In genomic region chr3:197752107-197752506, GRCh38 we compare ENCODE assay signal across 8 cellular contexts. TPM values are rescaled to one million over a fixed set of nuclear protein-coding genes. Genes with fewer than 3 reads are reported as not detected.
DNase-seq lines count a peak whose midpoint lies in the region; ATAC-seq and TF ChIP-seq lines count a peak whose summit lies in the region.

No MANE protein-coding gene starts in this region.

- DNase-seq in activated naive CD4-positive, alpha-beta T cell treated with anti-CD3 and anti-CD28 coated beads for 36 hours: peak; percentile 48
- no peak for DNase-seq in activated naive CD4-positive, alpha-beta T cell treated with anti-CD3 and anti-CD28 coated beads, Interleukin-2, amount 50 U/mL, for 16 hours
- DNase-seq in T-helper 17 cell (no peak), fibroblast of mammary gland (ENCODE audit: low read depth) (peak; percentile 48), testis (peak; percentile 58), AG20443 (ENCODE audit: low spot score) (no peak), hypothalamus (lab: John Stamatoyannopoulos, UW) (no peak), NCI-H1930 (lab: John Stamatoyannopoulos, UW) (no peak)

- H3K36me3 ChIP-seq in testis (ENCODE audit: low read depth, missing control alignments): no peaks in the 10 kb centered on the region

- CTCF ChIA-PET in activated naive CD4-positive, alpha-beta T cell treated with anti-CD3 and anti-CD28 coated beads for 36 hours (lab: Charles Lee): no interaction called here

- no peaks in the 10 kb centered on the region for H3K27me3 ChIP-seq in testis

- peaks cover 39% of the 10 kb centered on the region for H3K4me1 Mint-ChIP-seq in activated naive CD4-positive, alpha-beta T cell treated with anti-CD3 and anti-CD28 coated beads for 36 hours (ENCODE audit: low read depth)
- H3K4me1 Mint-ChIP-seq in T-helper 17 cell: peaks cover 47% of the 10 kb centered on the region

- H3K36me3 Mint-ChIP-seq in activated naive CD4-positive, alpha-beta T cell treated with anti-CD3 and anti-CD28 coated beads for 36 hours (ENCODE audit: low read depth): peaks cover 2% of the 10 kb centered on the region
- H3K36me3 Mint-ChIP-seq in T-helper 17 cell (ENCODE audit: low read depth): no peaks in the 10 kb centered on the region

- H3K27ac Mint-ChIP-seq in activated naive CD4-positive, alpha-beta T cell treated with anti-CD3 and anti-CD28 coated beads for 36 hours: peak overlapping the region; percentile 30
- peak overlapping the region; percentile 96 for H3K27ac Mint-ChIP-seq in T-helper 17 cell

- peaks cover 8% of the 10 kb centered on the region for H3K4me1 ChIP-seq in testis

- WGBS in testis, 2 donors: 55 to 60% methylated on average over 5 of the region's 5 CpGs

- no peak for TF ChIP-seq POLR2A in testis (IDR thresholded peaks at IDR 0.05)

- H3K9me3 Mint-ChIP-seq in activated naive CD4-positive, alpha-beta T cell treated with anti-CD3 and anti-CD28 coated beads for 36 hours: no peaks in the 10 kb centered on the region

- H3K27me3 Mint-ChIP-seq in activated naive CD4-positive, alpha-beta T cell treated with anti-CD3 and anti-CD28 coated beads for 36 hours (ENCODE audit: low read depth): no peaks in the 10 kb centered on the region
- no peaks in the 10 kb centered on the region for H3K27me3 Mint-ChIP-seq in T-helper 17 cell

- peak overlapping the region; percentile 76 for H3K4me3 Mint-ChIP-seq in activated naive CD4-positive, alpha-beta T cell treated with anti-CD3 and anti-CD28 coated beads for 36 hours
- peak overlapping the region; percentile 81 for H3K4me3 Mint-ChIP-seq in T-helper 17 cell

- no peaks in the 10 kb centered on the region for H3K9me3 ChIP-seq in T-helper 17 cell (ENCODE audit: control insufficient read depth, low read length, poor library complexity, severe bottlenecking)
- no peaks in the 10 kb centered on the region for H3K9me3 ChIP-seq in testis

- no peak for ATAC-seq in T-helper 17 cell

- peak overlapping the region; percentile 98 for H3K27ac ChIP-seq in testis

- TF ChIP-seq CTCF in fibroblast of mammary gland (conservative IDR thresholded peaks at IDR 0.05; ENCODE audit: control insufficient read depth, insufficient read depth, low read depth, low read length): no peak
- no peak for TF ChIP-seq CTCF in testis (IDR thresholded peaks at IDR 0.05)

- intact Hi-C loops in activated naive CD4-positive, alpha-beta T cell treated with anti-CD3 and anti-CD28 coated beads for 36 hours (cut with micrococcal nuclease): loop anchor here (1.0 kb wide), 1 partner anchor 41 kb away; no protein-coding TSS in a partner anchor
- intact Hi-C loops in testis (cut with DNase I; ENCODE audit: low total_unique reads): no loop called here

- H3K4me3 ChIP-seq in fibroblast of mammary gland (ENCODE audit: control insufficient read depth, low read depth, low read length) (peak overlapping the region; percentile 5), testis (peak overlapping the region in 1 of 2 donors; percentile 95)

RNA-seq across cellular contexts. Expression of gene FYTTD1, which starts 2.4 kb away (rescaled TPM):
- 10 to 100 TPM; 25.1 to 27.6 TPM for total RNA-seq in activated naive CD4-positive, alpha-beta T cell treated with anti-CD3 and anti-CD28 coated beads for 36 hours
- total RNA-seq in T-helper 17 cell: 10 to 100 TPM; 52.0 to 67.1 TPM
- 10 to 100 TPM; 79.5 to 83.6 TPM for total RNA-seq in testis
- 80.5 TPM for polyA plus RNA-seq in testis (ENCODE audit: insufficient read depth, low read depth, low replicate concordance)

RNA-seq across cellular contexts. Expression of gene RUBCN, which starts 15.4 kb away (rescaled TPM):
- 10 to 100 TPM; 20.8 to 22.0 TPM for total RNA-seq in activated naive CD4-positive, alpha-beta T cell treated with anti-CD3 and anti-CD28 coated beads for 36 hours
- total RNA-seq in T-helper 17 cell (10 to 100 TPM; 40.2 to 41.7 TPM), testis (100 to 1,000 TPM; 150 to 159 TPM)
- 44.0 TPM for polyA plus RNA-seq in testis (ENCODE audit: insufficient read depth, low read depth, low replicate concordance)

RNA-seq across cellular contexts. Expression of gene LRCH3, which starts 38.9 kb away (rescaled TPM):
- 10 to 100 TPM; 30.8 to 36.0 TPM for total RNA-seq in activated naive CD4-positive, alpha-beta T cell treated with anti-CD3 and anti-CD28 coated beads for 36 hours
- total RNA-seq in T-helper 17 cell (10 to 100 TPM; 48.6 to 56.8 TPM), testis (100 to 1,000 TPM in 1 of 2 donors, 10 to 100 TPM in 1; 80.2 to 173 TPM)
- 43.4 TPM for polyA plus RNA-seq in testis (ENCODE audit: insufficient read depth, low read depth, low replicate concordance)

Comparison
In these comparisons a context has a peak if more than half of its experiments do, and no peak if none do; other contexts are left out.
1. DNase-seq: peak in activated naive CD4-positive, alpha-beta T cell treated with anti-CD3 and anti-CD28 coated beads for 36 hours (single experiment), fibroblast of mammary gland (single experiment) and testis (single experiment); none in activated naive CD4-positive, alpha-beta T cell treated with anti-CD3 and anti-CD28 coated beads, Interleukin-2, amount 50 U/mL, for 16 hours (single experiment), T-helper 17 cell (0 of 3), AG20443 (single experiment), hypothalamus (0 of 51) and NCI-H1930 (0 of 2).